In the genomic region with DNA sequence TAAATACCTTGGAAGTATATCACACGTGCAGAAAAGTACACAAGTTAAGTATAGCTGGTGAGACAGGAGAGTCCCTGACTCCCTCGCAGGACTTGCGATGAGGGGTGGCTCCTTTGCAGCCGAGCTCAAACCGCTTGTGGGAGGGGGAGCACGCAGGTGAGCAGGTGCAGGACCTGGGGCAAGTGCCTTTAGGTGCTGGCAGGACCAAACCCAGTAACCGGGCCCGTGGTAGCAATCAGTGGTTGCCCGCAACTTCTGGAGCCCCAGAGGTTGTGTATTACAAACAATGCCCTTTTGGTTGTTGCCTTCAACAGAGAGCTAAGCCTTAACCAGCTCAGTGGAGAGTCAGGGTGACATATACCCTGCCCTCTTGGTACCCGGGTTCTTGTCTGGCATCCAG, we compare ENCODE assay signal across 39 cellular contexts.
"Had no signal": no experiment of that assay in that cellular context is flagged by ENCODE, and none has a peak within 500 bp of the region (broad histone marks: within the 10 kb centered on the region; RNA-seq: fewer than 3 reads in every experiment).

No MANE protein-coding gene starts in this region.

- H3K36me3 Mint-ChIP-seq: activated naive CD8-positive, alpha-beta T cell treated with anti-CD3 and anti-CD28 coated beads for 36 hours had no signal

- H3K9me3 Mint-ChIP-seq: activated B cell treated with CpG ODN at 0.5 μM for 24 hours; activated CD8-positive, alpha-beta T cell treated with anti-CD3 and anti-CD28 coated beads for 36 hours; activated naive CD4-positive, alpha-beta T cell treated with anti-CD3 and anti-CD28 coated beads for 36 hours; activated naive CD4-positive, alpha-beta T cell treated with anti-CD3 and anti-CD28 coated beads, Interleukin-2, amount 50 U/mL, for 24 hours; activated naive CD8-positive, alpha-beta T cell treated with anti-CD3 and anti-CD28 coated beads for 36 hours; activated naive CD8-positive, alpha-beta T cell treated with anti-CD3 and anti-CD28 coated beads, Interleukin-2, amount 50 U/mL, for 24 hours; activated T-cell treated with anti-CD3 and anti-CD28 coated beads, Interleukin-2, amount 50 U/mL, for 24 hours; activated T-cell treated with anti-CD3 and anti-CD28 coated beads, Interleukin-2, amount 50 U/mL, for 72 hours; activated T-helper 17 cell treated with anti-CD3 and anti-CD28 coated beads, Interleukin-2, amount 50 U/mL, for 72 hours; central memory CD8-positive, alpha-beta T cell; T-helper 2 cell treated with Interferon-gamma antibody and Interleukin-4, amounts not matched to agents 5 μg/mL and 100 μg/mL, for 36 hours had no signal

- H3K4me3 Mint-ChIP-seq: activated B cell treated with CpG ODN at 0.5 μM for 24 hours; activated CD8-positive, alpha-beta T cell treated with anti-CD3 and anti-CD28 coated beads for 36 hours; activated naive CD4-positive, alpha-beta T cell treated with anti-CD3 and anti-CD28 coated beads for 36 hours; activated naive CD4-positive, alpha-beta T cell treated with anti-CD3 and anti-CD28 coated beads, Interleukin-2, amount 50 U/mL, for 24 hours; activated naive CD8-positive, alpha-beta T cell treated with anti-CD3 and anti-CD28 coated beads for 36 hours; activated naive CD8-positive, alpha-beta T cell treated with anti-CD3 and anti-CD28 coated beads, Interleukin-2, amount 50 U/mL, for 24 hours; activated T-cell treated with anti-CD3 and anti-CD28 coated beads, Interleukin-2, amount 50 U/mL, for 24 hours; activated T-cell treated with anti-CD3 and anti-CD28 coated beads, Interleukin-2, amount 50 U/mL, for 72 hours; activated T-helper 17 cell treated with anti-CD3 and anti-CD28 coated beads, Interleukin-2, amount 50 U/mL, for 72 hours; central memory CD8-positive, alpha-beta T cell; effector memory CD8-positive, alpha-beta T cell; T-helper 17 cell; T-helper 2 cell treated with Interferon-gamma antibody and Interleukin-4, amounts not matched to agents 5 μg/mL and 100 μg/mL, for 36 hours had no signal

- H3K27me3 ChIP-seq: adrenal gland, body of pancreas, cardiac muscle cell, esophagus squamous epithelium, gastroesophageal sphincter had no signal

- H3K4me1 Mint-ChIP-seq: activated B cell treated with CpG ODN at 0.5 μM for 24 hours; activated naive CD4-positive, alpha-beta T cell treated with anti-CD3 and anti-CD28 coated beads, Interleukin-2, amount 50 U/mL, for 24 hours; activated naive CD8-positive, alpha-beta T cell treated with anti-CD3 and anti-CD28 coated beads for 36 hours; activated naive CD8-positive, alpha-beta T cell treated with anti-CD3 and anti-CD28 coated beads, Interleukin-2, amount 50 U/mL, for 24 hours; activated T-helper 17 cell treated with anti-CD3 and anti-CD28 coated beads, Interleukin-2, amount 50 U/mL, for 72 hours; central memory CD8-positive, alpha-beta T cell; T-helper 17 cell had no signal

- FAIRE-seq: colon, endometrium, endothelial cell of umbilical vein had no signal

- H3K4me3 ChIP-seq: adrenal gland, body of pancreas, cardiac muscle cell, esophagus squamous epithelium, gastroesophageal sphincter had no signal

- H3K27me3 Mint-ChIP-seq: activated B cell treated with CpG ODN at 0.5 μM for 24 hours; activated CD8-positive, alpha-beta T cell treated with anti-CD3 and anti-CD28 coated beads for 36 hours; activated naive CD4-positive, alpha-beta T cell treated with anti-CD3 and anti-CD28 coated beads, Interleukin-2, amount 50 U/mL, for 24 hours; activated naive CD8-positive, alpha-beta T cell treated with anti-CD3 and anti-CD28 coated beads for 36 hours; activated naive CD8-positive, alpha-beta T cell treated with anti-CD3 and anti-CD28 coated beads, Interleukin-2, amount 50 U/mL, for 24 hours; activated T-helper 17 cell treated with anti-CD3 and anti-CD28 coated beads, Interleukin-2, amount 50 U/mL, for 72 hours; effector memory CD8-positive, alpha-beta T cell; T-helper 17 cell had no signal

- H3K27ac ChIP-seq: adrenal gland, body of pancreas, cardiac muscle cell, epithelial cell of prostate, esophagus squamous epithelium, gastroesophageal sphincter, WERI-Rb-1 had no signal

- H3K27ac Mint-ChIP-seq: activated B cell treated with CpG ODN at 0.5 μM for 24 hours; activated CD8-positive, alpha-beta T cell treated with anti-CD3 and anti-CD28 coated beads for 36 hours; activated naive CD4-positive, alpha-beta T cell treated with anti-CD3 and anti-CD28 coated beads for 36 hours; activated naive CD4-positive, alpha-beta T cell treated with anti-CD3 and anti-CD28 coated beads, Interleukin-2, amount 50 U/mL, for 24 hours; activated naive CD8-positive, alpha-beta T cell treated with anti-CD3 and anti-CD28 coated beads for 36 hours; activated naive CD8-positive, alpha-beta T cell treated with anti-CD3 and anti-CD28 coated beads, Interleukin-2, amount 50 U/mL, for 24 hours; activated T-cell treated with anti-CD3 and anti-CD28 coated beads, Interleukin-2, amount 50 U/mL, for 24 hours; activated T-cell treated with anti-CD3 and anti-CD28 coated beads, Interleukin-2, amount 50 U/mL, for 72 hours; activated T-helper 17 cell treated with anti-CD3 and anti-CD28 coated beads, Interleukin-2, amount 50 U/mL, for 72 hours; effector memory CD8-positive, alpha-beta T cell; T-helper 17 cell; T-helper 2 cell treated with Interferon-gamma antibody and Interleukin-4, amounts not matched to agents 5 μg/mL and 100 μg/mL, for 36 hours had no signal

- ATAC-seq: activated CD4-positive, CD25-positive, alpha-beta regulatory T cell treated with anti-CD3 and anti-CD28 coated beads, Interleukin-2, amount 50 U/mL, for 24 hours; activated CD8-positive, alpha-beta T cell treated with anti-CD3 and anti-CD28 coated beads for 36 hours; activated naive CD8-positive, alpha-beta T cell treated with anti-CD3 and anti-CD28 coated beads, Interleukin-2, amount 50 U/mL, for 24 hours; activated T-cell treated with anti-CD3 and anti-CD28 coated beads, Interleukin-2, amount 50 U/mL, for 72 hours; activated T-helper 17 cell treated with anti-CD3 and anti-CD28 coated beads, Interleukin-2, amount 50 U/mL, for 72 hours; body of pancreas; effector memory CD8-positive, alpha-beta T cell; gastroesophageal sphincter; T-helper 17 cell had no signal

- H3K9me3 ChIP-seq: body of pancreas, esophagus squamous epithelium, gastroesophageal sphincter had no signal

- H3K36me3 ChIP-seq: adrenal gland, cardiac muscle cell, esophagus squamous epithelium, gastroesophageal sphincter, WERI-Rb-1 had no signal

- DNase-seq: activated B cell treated with CpG ODN at 0.5 μM for 24 hours; activated CD4-positive, alpha-beta T cell treated with anti-CD3 and anti-CD28 coated beads for 48 hours; activated CD4-positive, alpha-beta T cell treated with anti-CD3 and anti-CD28 coated beads, Interleukin-2, amount 50 U/mL, for 1 hour; activated CD4-positive, alpha-beta T cell treated with anti-CD3 and anti-CD28 coated beads, Interleukin-2, amount 50 U/mL, for 48 hours; activated CD8-positive, alpha-beta memory T cell treated with anti-CD3 and anti-CD28 coated beads for 24 hours; activated CD8-positive, alpha-beta memory T cell treated with anti-CD3 and anti-CD28 coated beads, Interleukin-2, amount 50 U/mL, for 48 hours; activated CD8-positive, alpha-beta T cell treated with anti-CD3 and anti-CD28 coated beads for 36 hours; activated effector memory CD4-positive, alpha-beta T cell treated with Interleukin-2 at 50 U/mL for 16 hours; activated naive CD4-positive, alpha-beta T cell treated with anti-CD3 and anti-CD28 coated beads for 36 hours; activated naive CD8-positive, alpha-beta T cell treated with anti-CD3 and anti-CD28 coated beads for 36 hours; activated naive CD8-positive, alpha-beta T cell treated with anti-CD3 and anti-CD28 coated beads, Interleukin-2, amount 50 U/mL, for 24 hours; activated T-cell treated with anti-CD3 and anti-CD28 coated beads for 4 hours; activated T-cell treated with anti-CD3 and anti-CD28 coated beads, Interleukin-2, amount 50 U/mL, for 24 hours; activated T-cell treated with anti-CD3 and anti-CD28 coated beads, Interleukin-2, amount 50 U/mL, for 72 hours; adrenal gland; amygdala; aorta; body of pancreas; cortex of kidney; dermis blood vessel endothelial cell; effector CD4-positive, alpha-beta T cell; effector memory CD8-positive, alpha-beta T cell; esophagus squamous epithelium; foreskin melanocyte; T-helper 1 cell; T1000; WERI-Rb-1 had no signal

- H3K4me1 ChIP-seq: adrenal gland had no signal
